Comparison of ENCODE assay signal across 14 cellular contexts in genomic region chr5:108687599-108688220, GRCh38. TPM values are rescaled to one million over a fixed set of nuclear protein-coding genes. Genes with fewer than 3 reads are reported as not detected.
A peak's percentile ranks its signal among the peaks of the same experiment; 100 is the strongest.
DNase-seq lines count a peak whose midpoint lies in the region; ATAC-seq and TF ChIP-seq lines count a peak whose summit lies in the region.
"Had no signal": no experiment of that assay in that cellular context is flagged by ENCODE, and none has a peak within 500 bp of the region (broad histone marks: within the 10 kb centered on the region; RNA-seq: fewer than 3 reads in every experiment).

No MANE protein-coding gene starts in this region.

- H3K27me3 ChIP-seq in SK-N-SH (ENCODE audit: insufficient read depth) (no peaks in the 10 kb centered on the region), body of pancreas (no peaks in the 10 kb centered on the region)
- H3K27me3 ChIP-seq: heart left ventricle, SJCRH30 had no signal

- no peaks in the 10 kb centered on the region for H3F3A ChIP-seq in SK-N-SH (replicated peaks; ENCODE audit: insufficient read depth)

- TF ChIP-seq EP300 in SK-N-SH (IDR thresholded peaks at IDR 0.05; ENCODE audit: borderline replicate concordance in 1 of 2, low read depth in 1 of 2, low read length in 1 of 2) = no peak

- ATAC-seq in body of pancreas = no peak
- ATAC-seq in HG02759 (IDR thresholded peaks at IDR 0.05; ENCODE audit: unreplicated experiment) = no peak
- ATAC-seq: activated CD4-positive, alpha-beta T cell treated with anti-CD3 and anti-CD28 coated beads for 36 hours; psoas muscle had no signal

- TF ChIP-seq RAD21 in SK-N-SH (IDR thresholded peaks at IDR 0.05; ENCODE audit: low read length) = no peak

- intact Hi-C loops in body of pancreas (cut with DNase I) = no loop called here

- no peaks in the 10 kb centered on the region for H3K9me2 ChIP-seq in SK-N-SH

- 72% methylated on average over 2 of the region's 2 CpGs for WGBS in SK-N-SH (ENCODE audit: low lambda C conversion rate)
- 58 to 73% methylated on average over 2 of the region's 2 CpGs for WGBS in body of pancreas, 2 donors

- H3K4me3 ChIP-seq in SK-N-SH (ENCODE audit: low read depth in 2 of 2, low read length in 1 of 2) (no peak overlapping the region), body of pancreas (no peak overlapping the region)
- H3K4me3 ChIP-seq: heart left ventricle, psoas muscle, SJCRH30 had no signal

- no peaks in the 10 kb centered on the region for H3K79me2 ChIP-seq in SK-N-SH (ENCODE audit: insufficient read depth)

- POLR2A ChIA-PET in SK-N-SH (lab: Yijun Ruan, JAX) = no interaction called here

- TF ChIP-seq POLR2A in body of pancreas (IDR thresholded peaks at IDR 0.05) = no peak

- no peak overlapping the region for H3K27ac ChIP-seq in SK-N-SH (ENCODE audit: low read depth in 2 of 2, low read length in 1 of 2)
- H3K27ac ChIP-seq in body of pancreas = no peak overlapping the region
- H3K27ac ChIP-seq: heart left ventricle, psoas muscle, SJCRH30 had no signal

- no peak overlapping the region for H3K9ac ChIP-seq in SK-N-SH

- DNase-seq in AG08396 (ENCODE audit: low spot score) (peak; percentile 9), GM20000 (ENCODE audit: low spot score) (peak; percentile 20), SK-N-SH (no peak), hepatic stellate cell (ENCODE audit: low spot score) (peak; percentile 34), body of pancreas (no peak), cerebellar cortex (ENCODE audit: low spot score) (no peak)
- no peak for DNase-seq in activated CD8-positive, alpha-beta memory T cell treated with anti-CD3 and anti-CD28 coated beads, Interleukin-2, amount 50 U/mL, for 48 hours
- DNase-seq: activated CD4-positive, alpha-beta T cell treated with anti-CD3 and anti-CD28 coated beads for 36 hours; cortex of kidney; heart left ventricle; NCI-H774; psoas muscle; SJCRH30 had no signal

- no peak overlapping the region for H3K4me2 ChIP-seq in SK-N-SH

- TF ChIP-seq CTCF in GM20000 (IDR thresholded peaks at IDR 0.05; ENCODE audit: extremely low read depth, missing control alignments) (no peak), SK-N-SH (IDR thresholded peaks at IDR 0.05) (no peak), body of pancreas (IDR thresholded peaks at IDR 0.05) (no peak)

- H3K9me3 ChIP-seq in SK-N-SH = no peaks in the 10 kb centered on the region
- no peaks in the 10 kb centered on the region for H3K9me3 ChIP-seq in body of pancreas
- H3K9me3 ChIP-seq: heart left ventricle, psoas muscle, SJCRH30 had no signal

- H2AFZ ChIP-seq in SK-N-SH (ENCODE audit: low read depth) = 0 out of 2 replicates have a peak overlapping the region, but pooled peaks have one; percentile 11

- CTCF ChIA-PET in SK-N-SH (lab: Yijun Ruan, JAX) = no interaction called here

- H3K4me1 ChIP-seq in SK-N-SH (ENCODE audit: control insufficient read depth in 1 of 2, insufficient read depth in 2 of 2, low read depth in 1 of 2, low read length in 1 of 2) (no peaks in the 10 kb centered on the region), body of pancreas (no peaks in the 10 kb centered on the region)
- H3K4me1 ChIP-seq: psoas muscle, SJCRH30 had no signal

- H3K36me3 ChIP-seq in SK-N-SH (replicated peaks in 1 of 2; ENCODE audit: control insufficient read depth in 1 of 2, insufficient read depth in 2 of 2, low read length in 1 of 2) = no peaks in the 10 kb centered on the region
- no peaks in the 10 kb centered on the region for H3K36me3 ChIP-seq in body of pancreas (replicated peaks in 1 of 2; ENCODE audit: insufficient read depth in 1 of 2, low read depth in 2 of 2)
- H3K36me3 ChIP-seq: heart left ventricle, SJCRH30 had no signal

- no peaks in the 10 kb centered on the region for H4K20me1 ChIP-seq in SK-N-SH (ENCODE audit: insufficient read depth)

TF ChIP-seq in SK-N-SH, 30 proteins besides CTCF, POLR2A, EP300 and RAD21:
- no peak for TF ChIP-seq TEAD4 (IDR thresholded peaks at IDR 0.05; ENCODE audit: borderline replicate concordance, insufficient read depth)
- no peak for TF ChIP-seq JUND (IDR thresholded peaks at IDR 0.05)

RNA-seq across cellular contexts. Expression of gene FER, which starts 60.0 kb away (rescaled TPM):
- polyA plus RNA-seq in SK-N-SH (2012; rRNA removed) = 1.8 and 2.5 TPM in 2 replicates
- 2.5 TPM in 2 replicates for polyA plus RNA-seq in SK-N-SH (2012; cell fraction: cytosol; rRNA removed)
- 2.5 and 5.6 TPM in 2 replicates for polyA plus RNA-seq in SK-N-SH (2012; cell fraction: nucleus; rRNA removed)
- 10 to 100 TPM in 1 of 2 donors, 1 to 10 TPM in 1; 7.9 to 13.2 TPM for total RNA-seq in body of pancreas

Comparison
In these comparisons a context has a peak if more than half of its experiments do, and no peak if none do; other contexts are left out.
1. DNase-seq: peak in AG08396 (single experiment), GM20000 (single experiment) and hepatic stellate cell (single experiment); none in SK-N-SH (single experiment), body of pancreas (0 of 4), cerebellar cortex (single experiment) and activated CD8-positive, alpha-beta memory T cell treated with anti-CD3 and anti-CD28 coated beads, Interleukin-2, amount 50 U/mL, for 48 hours (single experiment).